ENCODE assay signal across 18 cellular contexts in the genomic region with DNA sequence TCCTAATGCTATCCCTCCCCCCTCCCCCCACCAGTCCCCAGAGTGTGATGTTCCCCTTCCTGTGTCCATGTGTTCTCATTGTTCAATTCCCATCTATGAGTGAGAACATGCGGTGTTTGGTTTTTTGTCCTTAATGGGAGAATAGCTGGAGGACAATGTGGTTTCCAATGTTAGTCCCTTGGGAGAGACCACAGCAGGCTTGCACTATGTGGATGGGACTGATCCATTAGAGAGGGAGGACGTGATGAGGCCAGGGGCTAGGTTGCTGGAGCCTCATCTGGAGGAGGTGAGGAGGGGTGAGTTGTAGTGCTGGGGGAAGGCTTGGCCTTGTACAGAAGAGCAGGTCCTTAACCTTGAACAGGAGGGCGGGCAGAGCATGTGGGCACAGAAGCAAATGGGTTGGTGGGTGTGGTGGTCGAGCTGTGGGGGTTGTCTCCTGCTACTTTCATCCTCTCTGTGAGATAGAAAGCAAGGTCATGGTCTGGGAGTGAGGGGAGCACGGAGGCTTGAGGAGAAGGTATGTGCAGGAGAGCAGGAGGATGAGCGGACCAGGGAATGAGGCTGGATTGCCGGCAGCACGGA. TPM values are rescaled to one million over a fixed set of nuclear protein-coding genes. Genes with fewer than 3 reads are reported as not detected.
DNase-seq lines count a peak whose midpoint lies in the region; ATAC-seq and TF ChIP-seq lines count a peak whose summit lies in the region.
"Had no signal": no experiment of that assay in that cellular context is flagged by ENCODE, and none has a peak within 500 bp of the region (broad histone marks: within the 10 kb centered on the region; RNA-seq: fewer than 3 reads in every experiment).

No MANE protein-coding gene starts in this region.

- no peak for ATAC-seq in activated T-cell treated with anti-CD3 and anti-CD28 coated beads, Interleukin-2, amount 50 U/mL, for 72 hours (replicated peaks in 1 of 2)
- no peak for ATAC-seq in activated naive CD8-positive, alpha-beta T cell treated with anti-CD3 and anti-CD28 coated beads, Interleukin-2, amount 50 U/mL, for 24 hours

- H3K27ac Mint-ChIP-seq in activated T-cell treated with anti-CD3 and anti-CD28 coated beads, Interleukin-2, amount 50 U/mL, for 72 hours = peak overlapping the region; percentile 80
- H3K27ac Mint-ChIP-seq in activated naive CD8-positive, alpha-beta T cell treated with anti-CD3 and anti-CD28 coated beads, Interleukin-2, amount 50 U/mL, for 24 hours = peak overlapping the region; percentile 93

- H3K9me3 Mint-ChIP-seq in activated T-cell treated with anti-CD3 and anti-CD28 coated beads, Interleukin-2, amount 50 U/mL, for 72 hours = no peaks in the 10 kb centered on the region
- no peaks in the 10 kb centered on the region for H3K9me3 Mint-ChIP-seq in activated naive CD8-positive, alpha-beta T cell treated with anti-CD3 and anti-CD28 coated beads, Interleukin-2, amount 50 U/mL, for 24 hours

- H3K4me3 ChIP-seq in NB4 (ENCODE audit: low read depth, low read length) = no peak overlapping the region
- H3K4me3 ChIP-seq: dorsolateral prefrontal cortex, esophagus squamous epithelium, right atrium auricular region had no signal

- peaks cover 37% of the 10 kb centered on the region for H3K4me1 Mint-ChIP-seq in activated T-cell treated with anti-CD3 and anti-CD28 coated beads, Interleukin-2, amount 50 U/mL, for 72 hours (ENCODE audit: low read depth)
- H3K4me1 Mint-ChIP-seq in activated naive CD8-positive, alpha-beta T cell treated with anti-CD3 and anti-CD28 coated beads, Interleukin-2, amount 50 U/mL, for 24 hours = peaks cover 36% of the 10 kb centered on the region

- DNase-seq in activated T-cell treated with anti-CD3 and anti-CD28 coated beads, Interleukin-2, amount 50 U/mL, for 72 hours = no peak
- DNase-seq in activated T-cell treated with anti-CD3 and anti-CD28 coated beads, Interleukin-2, amount 50 U/mL, for 1 hour = no peak
- DNase-seq in NB4 (ENCODE audit: low read depth) (peak; percentile 46), retina (peak; percentile 40), HK-2 (ENCODE audit: unreplicated experiment) (no peak), NCI-H1436 treated with DMSO at 0.1 percent for 48 hours (lab: John Stamatoyannopoulos, UW) (no peak), NCI-H2029 (lab: John Stamatoyannopoulos, UW) (no peak)
- DNase-seq in activated naive CD8-positive, alpha-beta T cell treated with anti-CD3 and anti-CD28 coated beads, Interleukin-2, amount 50 U/mL, for 24 hours = no peak
- DNase-seq: activated CD4-positive, alpha-beta T cell treated with anti-CD3 and anti-CD28 coated beads, Interleukin-2, amount 50 U/mL, for 48 hours; activated gamma-delta T cell; brain microvascular endothelial cell; dorsolateral prefrontal cortex; esophagus squamous epithelium; head of caudate nucleus; NCI-H446; Right ventricle myocardium superior; T1000 had no signal

- no peak for TF ChIP-seq CTCF in NB4 (IDR thresholded peaks at IDR 0.05; ENCODE audit: low read depth, low read length)

- TF ChIP-seq POLR2A in NB4 (IDR thresholded peaks at IDR 0.05; ENCODE audit: extremely low read depth, insufficient read length) = no peak

- no peaks in the 10 kb centered on the region for H3K27me3 Mint-ChIP-seq in activated T-cell treated with anti-CD3 and anti-CD28 coated beads, Interleukin-2, amount 50 U/mL, for 72 hours (ENCODE audit: low read depth)
- no peaks in the 10 kb centered on the region for H3K27me3 Mint-ChIP-seq in activated naive CD8-positive, alpha-beta T cell treated with anti-CD3 and anti-CD28 coated beads, Interleukin-2, amount 50 U/mL, for 24 hours

- no peak overlapping the region for H3K4me3 Mint-ChIP-seq in activated T-cell treated with anti-CD3 and anti-CD28 coated beads, Interleukin-2, amount 50 U/mL, for 72 hours
- no peak overlapping the region for H3K4me3 Mint-ChIP-seq in activated naive CD8-positive, alpha-beta T cell treated with anti-CD3 and anti-CD28 coated beads, Interleukin-2, amount 50 U/mL, for 24 hours

- H3K36me3 Mint-ChIP-seq in activated T-cell treated with anti-CD3 and anti-CD28 coated beads, Interleukin-2, amount 50 U/mL, for 72 hours (ENCODE audit: insufficient read depth in 2 of 2) = peaks cover 5 to 18% of the 10 kb centered on the region in 2 donors
- peaks cover 28% of the 10 kb centered on the region for H3K36me3 Mint-ChIP-seq in activated naive CD8-positive, alpha-beta T cell treated with anti-CD3 and anti-CD28 coated beads, Interleukin-2, amount 50 U/mL, for 24 hours (ENCODE audit: low read depth)

RNA-seq across cellular contexts. Expression of gene SREBF2, which starts 11.4 kb away (rescaled TPM):
- 100 to 1,000 TPM; 127 to 131 TPM for total RNA-seq in activated T-cell treated with anti-CD3 and anti-CD28 coated beads, Interleukin-2, amount 50 U/mL, for 72 hours

RNA-seq across cellular contexts. Expression of gene CCDC134, which starts 21.1 kb away (rescaled TPM):
- 10 to 100 TPM; 18.9 to 23.1 TPM for total RNA-seq in activated T-cell treated with anti-CD3 and anti-CD28 coated beads, Interleukin-2, amount 50 U/mL, for 72 hours

Comparison
In these comparisons a context has a peak if more than half of its experiments do, and no peak if none do; other contexts are left out.
1. DNase-seq: peak in NB4 (single experiment) and retina (single experiment); none in activated T-cell treated with anti-CD3 and anti-CD28 coated beads, Interleukin-2, amount 50 U/mL, for 72 hours (0 of 2), activated T-cell treated with anti-CD3 and anti-CD28 coated beads, Interleukin-2, amount 50 U/mL, for 1 hour (single experiment), activated naive CD8-positive, alpha-beta T cell treated with anti-CD3 and anti-CD28 coated beads, Interleukin-2, amount 50 U/mL, for 24 hours (single experiment), HK-2 (single experiment), NCI-H1436 treated with DMSO at 0.1 percent for 48 hours (single experiment) and NCI-H2029 (single experiment).